ENCODE assay signal across 7 cellular contexts in the genomic region with DNA sequence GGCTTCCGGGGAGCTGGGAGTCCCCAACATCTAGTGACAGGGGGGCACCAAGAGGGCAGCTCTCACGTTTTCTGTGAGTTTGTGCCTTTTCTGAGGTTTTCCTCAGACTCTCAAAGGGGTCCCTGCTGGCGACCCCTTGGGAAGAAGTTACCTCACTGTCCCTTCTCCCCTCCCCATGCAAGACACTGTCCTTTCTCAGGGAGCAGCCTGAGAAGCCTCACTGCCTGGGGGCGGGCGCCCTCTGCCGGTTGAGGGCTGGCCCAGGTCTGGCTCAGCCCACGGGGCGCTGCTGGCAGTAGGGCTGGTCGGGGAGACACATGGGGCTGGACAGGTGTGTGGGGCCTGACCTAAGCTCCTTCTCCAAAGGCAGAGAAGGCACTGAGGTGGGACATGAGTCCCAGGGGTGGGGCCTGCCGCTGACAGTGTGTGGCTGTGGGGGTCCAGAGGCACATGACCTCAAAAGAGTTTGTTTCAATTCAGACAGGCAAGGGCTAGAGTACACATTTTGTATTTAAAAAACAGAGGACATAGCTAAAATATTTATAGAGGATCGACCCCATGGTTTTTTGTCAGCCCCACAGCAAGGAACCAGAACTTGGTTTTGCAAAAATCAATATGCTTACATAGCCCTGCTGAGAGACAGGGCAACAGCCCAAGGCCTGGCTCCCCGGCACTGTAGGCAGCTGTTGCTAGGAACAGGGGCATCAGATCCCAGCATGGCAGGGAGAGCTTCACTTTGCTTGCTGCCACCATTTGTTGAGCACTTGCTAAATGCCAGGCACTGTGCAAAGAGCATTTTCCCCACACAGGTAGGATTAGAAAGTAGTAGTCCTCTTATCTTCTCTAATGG. TPM values are rescaled to one million over a fixed set of nuclear protein-coding genes. Genes with fewer than 3 reads are reported as not detected.
DNase-seq lines count a peak whose midpoint lies in the region; ATAC-seq, FAIRE-seq and TF ChIP-seq lines count a peak whose summit lies in the region.

No MANE protein-coding gene starts in this region.

- FAIRE-seq in GM18507 (lab: Jason Lieb, UNC) (peak; percentile 70), HTR-8/SVneo (lab: Jason Lieb, UNC) (peak; percentile 94)

- H3K4me3 ChIP-seq in thoracic aorta, result no peak overlapping the region

- H3K4me1 Mint-ChIP-seq in activated T-helper 1 cell treated with anti-CD3 and anti-CD28 coated beads, Interleukin-12 subunit alpha, Interleukin-12 subunit beta, Interleukin-2, Interleukin-4 antibody, amounts not matched to agents 30 ng/mL and 10 ng/mL and 1 ng/mL, durations not matched to agents 14 hours and 24 hours and 36 hours (ENCODE audit: low read depth), result peaks cover 40% of the 10 kb centered on the region

- H3K27ac Mint-ChIP-seq in activated T-helper 1 cell treated with anti-CD3 and anti-CD28 coated beads, Interleukin-12 subunit alpha, Interleukin-12 subunit beta, Interleukin-2, Interleukin-4 antibody, amounts not matched to agents 30 ng/mL and 10 ng/mL and 1 ng/mL, durations not matched to agents 14 hours and 24 hours and 36 hours, result peak overlapping the region; percentile 2

- DNase-seq in GM18507 (ENCODE audit: extremely low spot score, insufficient read length, low read depth), result peak; percentile 67
- peak; percentile 93 for DNase-seq in HTR-8/SVneo (ENCODE audit: insufficient read length, low spot score)
- DNase-seq in RKO (ENCODE audit: low spot score), result peak; percentile 54
- DNase-seq in activated T-helper 1 cell treated with anti-CD3 and anti-CD28 coated beads, Interleukin-12 subunit alpha, Interleukin-12 subunit beta, Interleukin-2, Interleukin-4 antibody, amounts not matched to agents 30 ng/mL and 10 ng/mL and 1 ng/mL, durations not matched to agents 14 hours and 24 hours and 36 hours (ENCODE audit: low spot score), result peak; percentile 67
- peak; percentile 30 for DNase-seq in fibroblast of the conjunctiva (ENCODE audit: low read depth)
- DNase-seq in occipital lobe (lab: John Stamatoyannopoulos, UW), result peak; percentile 69
- no peak for DNase-seq in thoracic aorta (ENCODE audit: low spot score)

- no peaks in the 10 kb centered on the region for H3K27me3 ChIP-seq in thoracic aorta (replicated peaks; ENCODE audit: insufficient read depth)

- H3K36me3 ChIP-seq in thoracic aorta, result peaks cover 3% of the 10 kb centered on the region

- no peaks in the 10 kb centered on the region for H3K9me3 Mint-ChIP-seq in activated T-helper 1 cell treated with anti-CD3 and anti-CD28 coated beads, Interleukin-12 subunit alpha, Interleukin-12 subunit beta, Interleukin-2, Interleukin-4 antibody, amounts not matched to agents 30 ng/mL and 10 ng/mL and 1 ng/mL, durations not matched to agents 14 hours and 24 hours and 36 hours

- peaks cover 10% of the 10 kb centered on the region for H3K36me3 Mint-ChIP-seq in activated T-helper 1 cell treated with anti-CD3 and anti-CD28 coated beads, Interleukin-12 subunit alpha, Interleukin-12 subunit beta, Interleukin-2, Interleukin-4 antibody, amounts not matched to agents 30 ng/mL and 10 ng/mL and 1 ng/mL, durations not matched to agents 14 hours and 24 hours and 36 hours (ENCODE audit: low read depth)

- peaks cover 2% of the 10 kb centered on the region for H3K27me3 Mint-ChIP-seq in activated T-helper 1 cell treated with anti-CD3 and anti-CD28 coated beads, Interleukin-12 subunit alpha, Interleukin-12 subunit beta, Interleukin-2, Interleukin-4 antibody, amounts not matched to agents 30 ng/mL and 10 ng/mL and 1 ng/mL, durations not matched to agents 14 hours and 24 hours and 36 hours (ENCODE audit: insufficient read depth)

- ATAC-seq in thoracic aorta (ENCODE audit: insufficient number of reproducible peaks, low FRiP score, low read depth), result no peak

- H3K4me3 Mint-ChIP-seq in activated T-helper 1 cell treated with anti-CD3 and anti-CD28 coated beads, Interleukin-12 subunit alpha, Interleukin-12 subunit beta, Interleukin-2, Interleukin-4 antibody, amounts not matched to agents 30 ng/mL and 10 ng/mL and 1 ng/mL, durations not matched to agents 14 hours and 24 hours and 36 hours, result no peak overlapping the region

- no peak overlapping the region for H3K27ac ChIP-seq in thoracic aorta

- intact Hi-C loops in activated T-helper 1 cell treated with anti-CD3 and anti-CD28 coated beads, Interleukin-12 subunit alpha, Interleukin-12 subunit beta, Interleukin-2, Interleukin-4 antibody, amounts not matched to agents 30 ng/mL and 10 ng/mL and 1 ng/mL, durations not matched to agents 14 hours and 24 hours and 36 hours (cut with micrococcal nuclease), result loop anchor here (1.0 to 5.0 kb wide), 4 partner anchors 101 to 404 kb away; a partner anchor contains a TSS

- peaks cover 2 to 19% of the 10 kb centered on the region in 2 donors for H3K4me1 ChIP-seq in thoracic aorta (ENCODE audit: control insufficient read depth in 1 of 2, low read depth in 2 of 2)

- no peaks in the 10 kb centered on the region for H3K9me3 ChIP-seq in thoracic aorta

- TF ChIP-seq CTCF in thoracic aorta (IDR thresholded peaks at IDR 0.05), result peak; percentile 96

RNA-seq across cellular contexts. Expression of a gene that starts 18.5 kb away (rescaled TPM):
- total RNA-seq in activated T-helper 1 cell treated with anti-CD3 and anti-CD28 coated beads, Interleukin-12 subunit alpha, Interleukin-12 subunit beta, Interleukin-2, Interleukin-4 antibody, amounts not matched to agents 30 ng/mL and 10 ng/mL and 1 ng/mL, durations not matched to agents 14 hours and 24 hours and 36 hours, result not detected in 2 replicates
- 0.31 TPM for total RNA-seq in occipital lobe
- total RNA-seq in thoracic aorta, result 10 to 100 TPM in 1 of 2 donors, 1 to 10 TPM in 1; 3.2 to 21.2 TPM

RNA-seq across cellular contexts. Expression of a gene that starts 50.3 kb away (rescaled TPM):
- not detected in 2 replicates for total RNA-seq in activated T-helper 1 cell treated with anti-CD3 and anti-CD28 coated beads, Interleukin-12 subunit alpha, Interleukin-12 subunit beta, Interleukin-2, Interleukin-4 antibody, amounts not matched to agents 30 ng/mL and 10 ng/mL and 1 ng/mL, durations not matched to agents 14 hours and 24 hours and 36 hours
- total RNA-seq in occipital lobe, result 1.9 TPM
- total RNA-seq in thoracic aorta, result not detected
